Comparison of ENCODE assay signal across 8 cellular contexts in the genomic region with DNA sequence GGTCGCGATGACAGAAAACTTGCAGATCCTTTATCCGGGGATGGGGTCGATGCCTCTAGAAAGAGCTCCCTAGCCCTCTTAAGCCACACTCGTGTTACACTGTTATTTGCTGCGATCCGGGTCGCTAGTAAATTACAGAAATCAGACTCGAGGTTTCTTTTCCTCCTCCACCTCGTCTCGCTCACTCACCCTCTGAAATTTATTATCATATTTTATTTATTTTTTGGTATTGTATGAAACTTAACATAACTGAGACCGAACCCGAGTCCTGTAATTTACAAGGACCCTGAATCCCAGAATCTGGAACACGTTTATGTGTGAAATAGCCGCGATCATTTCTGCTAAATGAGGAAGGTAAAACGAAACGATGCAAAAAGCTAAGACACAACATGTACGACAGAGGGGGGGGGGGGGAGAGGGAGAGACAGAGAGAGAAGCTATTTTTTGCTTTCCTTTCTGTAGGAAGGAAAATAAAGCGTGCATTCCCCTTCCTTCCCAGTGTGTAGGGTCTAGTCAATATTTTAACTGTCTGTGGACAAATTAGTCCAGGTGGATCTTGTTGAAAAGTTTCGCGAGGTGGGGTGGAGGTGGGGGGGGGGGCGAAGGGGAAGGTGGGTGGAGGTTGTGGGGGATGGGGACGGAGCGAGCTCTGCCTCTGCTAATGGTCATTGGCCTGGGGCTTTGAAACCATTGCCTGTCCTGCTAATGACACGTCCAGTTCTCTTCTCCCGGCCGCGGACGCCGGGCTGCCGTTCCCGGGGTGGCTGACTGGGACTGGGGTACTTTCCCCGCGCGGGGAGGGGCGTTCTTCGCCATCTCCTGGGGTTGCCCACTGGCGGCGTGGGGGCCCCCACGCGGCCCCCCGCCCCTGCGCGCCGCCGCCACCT. TPM values are rescaled to one million over a fixed set of nuclear protein-coding genes. Genes with fewer than 3 reads are reported as not detected.
DNase-seq lines count a peak whose midpoint lies in the region; ATAC-seq and TF ChIP-seq lines count a peak whose summit lies in the region.

No MANE protein-coding gene starts in this region.

- peak overlapping the region; percentile 90 to 92 for H3K27ac ChIP-seq in lung (ENCODE audit: low read depth in 1 of 2, low read length in 1 of 2)

- no peaks in the 10 kb centered on the region for H3K27me3 Mint-ChIP-seq in activated CD4-positive, alpha-beta memory T cell treated with anti-CD3 and anti-CD28 coated beads, Interleukin-2, amount 10 ng/mL, durations not matched to agents 7 days and 5 days

- peak overlapping the region; percentile 97 for H3K4me3 Mint-ChIP-seq in activated CD4-positive, alpha-beta memory T cell treated with anti-CD3 and anti-CD28 coated beads, Interleukin-2, amount 10 ng/mL, durations not matched to agents 7 days and 5 days

- DNase-seq in DMS79 treated with DMSO at 0.1 percent for 48 hours (lab: John Stamatoyannopoulos, UW): peak; percentile 40
- DNase-seq in DMS79 (lab: John Stamatoyannopoulos, UW): no peak
- DNase-seq in NCI-H1105 treated with DMSO at 0.1 percent for 48 hours (lab: John Stamatoyannopoulos, UW): peak; percentile 61
- DNase-seq in activated CD4-positive, alpha-beta memory T cell treated with anti-CD3 and anti-CD28 coated beads, Interleukin-2, amount 10 ng/mL, durations not matched to agents 7 days and 5 days: peak; percentile 35
- peak; percentile 52 for DNase-seq in effector CD4-positive, alpha-beta T cell
- DNase-seq in lung (ENCODE audit: low spot score): peak; percentile 46
- peak; percentile 19 to 32 (median 22) for DNase-seq in stimulated activated CD4-positive, alpha-beta T cell treated with anti-CD3 and anti-CD28 coated beads, TNF-alpha, amount 100 ng/mL, for 4 hours (ENCODE audit: low read depth in 3 of 3)
- no peak for DNase-seq in NCI-H345 treated with DMSO at 0.1 percent for 48 hours (lab: John Stamatoyannopoulos, UW; ENCODE audit: unreplicated experiment)

- no peaks in the 10 kb centered on the region for H3K27me3 ChIP-seq in lung (ENCODE audit: control insufficient read depth, insufficient read depth)

- peaks cover 21% of the 10 kb centered on the region for H3K36me3 Mint-ChIP-seq in activated CD4-positive, alpha-beta memory T cell treated with anti-CD3 and anti-CD28 coated beads, Interleukin-2, amount 10 ng/mL, durations not matched to agents 7 days and 5 days (ENCODE audit: low read depth)

- ATAC-seq in lung (ENCODE audit: insufficient read depth, low FRiP score): no peak

- no peaks in the 10 kb centered on the region for H3K36me3 ChIP-seq in lung (ENCODE audit: control insufficient read depth in 2 of 2, insufficient read depth in 2 of 2, low read length in 2 of 2)

- peaks cover 21% of the 10 kb centered on the region for H3K4me1 Mint-ChIP-seq in activated CD4-positive, alpha-beta memory T cell treated with anti-CD3 and anti-CD28 coated beads, Interleukin-2, amount 10 ng/mL, durations not matched to agents 7 days and 5 days

- H3K4me1 ChIP-seq in lung (ENCODE audit: control insufficient read depth in 2 of 2, insufficient read depth in 2 of 2, low read length in 2 of 2): peaks cover 0 to 4% of the 10 kb centered on the region in 2 donors

- peak overlapping the region; percentile 89 for H3K27ac Mint-ChIP-seq in activated CD4-positive, alpha-beta memory T cell treated with anti-CD3 and anti-CD28 coated beads, Interleukin-2, amount 10 ng/mL, durations not matched to agents 7 days and 5 days

- H3K9me3 ChIP-seq in lung (ENCODE audit: control insufficient read depth in 2 of 2, insufficient read depth in 1 of 2, low read length in 1 of 2): no peaks in the 10 kb centered on the region

- WGBS in lung, 2 donors: 0 to 1% methylated on average over 44 to 47 of the region's 47 CpGs

- peak overlapping the region; percentile 81 for H3K4me3 ChIP-seq in lung

- no peaks in the 10 kb centered on the region for H3K9me3 Mint-ChIP-seq in activated CD4-positive, alpha-beta memory T cell treated with anti-CD3 and anti-CD28 coated beads, Interleukin-2, amount 10 ng/mL, durations not matched to agents 7 days and 5 days

- no peak for TF ChIP-seq CTCF in lung (IDR thresholded peaks at IDR 0.05; ENCODE audit: control extremely low read depth, extremely low read depth)

- CTCF ChIA-PET in activated CD4-positive, alpha-beta memory T cell treated with anti-CD3 and anti-CD28 coated beads, Interleukin-2, amount 10 ng/mL, durations not matched to agents 7 days and 5 days (lab: Charles Lee): interaction anchor here (1.0 kb wide), 1 partner anchor 93 kb away, joined by 8 read pairs; no protein-coding TSS in a partner anchor

- POLR2A ChIA-PET in activated CD4-positive, alpha-beta memory T cell treated with anti-CD3 and anti-CD28 coated beads, Interleukin-2, amount 10 ng/mL, durations not matched to agents 7 days and 5 days (lab: Charles Lee): interaction anchor here (0.6 to 2.1 kb wide), 9 partner anchors 9 to 698 kb away, joined by 3 to 18 read pairs (median 4); a partner anchor contains a TSS

RNA-seq across cellular contexts. Expression of a gene that starts 1.7 kb away (rescaled TPM):
- 10 to 100 TPM; 38.9 to 42.4 TPM for total RNA-seq in activated CD4-positive, alpha-beta memory T cell treated with anti-CD3 and anti-CD28 coated beads, Interleukin-2, amount 10 ng/mL, durations not matched to agents 7 days and 5 days
- total RNA-seq in lung: 10 to 100 TPM; 40.1 to 93.3 TPM
- polyA plus RNA-seq in lung: 10 to 100 TPM in 1 of 2 donors, 1 to 10 TPM in 1; 6.3 to 10.0 TPM

Comparison
In these comparisons a context has a peak if more than half of its experiments do, and no peak if none do; other contexts are left out.
1. DNase-seq: peak in DMS79 treated with DMSO at 0.1 percent for 48 hours (single experiment), NCI-H1105 treated with DMSO at 0.1 percent for 48 hours (single experiment), activated CD4-positive, alpha-beta memory T cell treated with anti-CD3 and anti-CD28 coated beads, Interleukin-2, amount 10 ng/mL, durations not matched to agents 7 days and 5 days (single experiment), effector CD4-positive, alpha-beta T cell (single experiment), lung (single experiment) and stimulated activated CD4-positive, alpha-beta T cell treated with anti-CD3 and anti-CD28 coated beads, TNF-alpha, amount 100 ng/mL, for 4 hours (3 of 3); none in DMS79 (single experiment) and NCI-H345 treated with DMSO at 0.1 percent for 48 hours (single experiment).